ENCODE assay signal across 12 cellular contexts in the genomic region with DNA sequence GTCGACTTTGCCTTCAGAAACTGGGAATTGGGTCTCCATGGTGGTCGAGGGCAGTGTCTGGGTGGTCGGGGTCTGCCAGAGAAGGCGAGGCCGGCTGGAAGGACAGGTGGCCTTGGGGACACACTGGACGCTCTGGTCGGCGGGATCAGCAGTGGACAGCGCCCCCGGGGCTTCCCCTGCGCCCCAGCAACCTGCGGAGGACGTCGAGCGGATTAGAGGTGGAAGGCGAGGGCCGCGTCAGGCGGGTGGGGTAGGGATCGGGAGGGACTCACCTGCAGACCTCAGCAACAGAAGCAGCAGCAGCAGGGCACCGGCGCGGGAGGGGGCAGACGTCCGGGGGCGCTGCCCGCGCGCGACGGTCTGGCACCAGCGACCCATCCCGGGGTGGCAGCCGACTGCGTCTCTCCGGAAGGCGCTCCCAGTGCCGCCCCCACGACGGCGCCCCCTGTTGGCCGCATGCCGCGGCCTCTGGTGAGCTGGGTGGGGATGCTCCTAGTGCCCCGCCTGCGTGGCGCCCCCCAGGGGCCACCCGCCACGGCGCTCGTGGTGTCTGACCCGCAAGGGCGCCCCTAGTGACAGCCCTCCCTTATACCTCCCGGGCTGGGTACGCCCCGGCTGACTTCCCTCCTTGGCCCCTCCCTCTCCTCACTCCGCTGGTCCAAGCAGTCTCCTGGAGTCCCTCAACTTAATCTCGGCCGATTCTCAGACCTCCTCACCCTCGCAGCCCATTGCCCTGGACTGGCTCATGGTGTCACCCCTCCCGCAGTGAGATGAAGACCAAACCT. TPM values are rescaled to one million over a fixed set of nuclear protein-coding genes. Genes with fewer than 3 reads are reported as not detected.
A peak's percentile ranks its signal among the peaks of the same experiment; 100 is the strongest.
DNase-seq lines count a peak whose midpoint lies in the region; ATAC-seq and TF ChIP-seq lines count a peak whose summit lies in the region.
"Had no signal": no experiment of that assay in that cellular context is flagged by ENCODE, and none has a peak within 500 bp of the region (broad histone marks: within the 10 kb centered on the region; RNA-seq: fewer than 3 reads in every experiment).

Gene PRSS50, minus strand, starts transcription at position 423 of the 785 bp plus-strand sequence. Its CDS starts 45 bp downstream, at position 378.

- intact Hi-C loops in Caco-2 (cut with micrococcal nuclease; ENCODE audit: unreplicated experiment): no loop called here

- no peak within 1 kb of the TSS for H3K27ac Mint-ChIP-seq in Caco-2 (ENCODE audit: unreplicated experiment)
- H3K27ac Mint-ChIP-seq: activated naive CD4-positive, alpha-beta T cell treated with anti-CD3 and anti-CD28 coated beads, Interleukin-2, amount 50 U/mL, for 72 hours had no signal

- H3K9ac ChIP-seq in Loucy (ENCODE audit: low read depth, low read length, poor library complexity, severe bottlenecking): no peak within 1 kb of the TSS

- H3K4me1 Mint-ChIP-seq in Caco-2 (ENCODE audit: low read depth, unreplicated experiment): no peaks in the 10 kb centered on the region

- H2AFZ ChIP-seq in Loucy (ENCODE audit: low read length): no peak within 1 kb of the TSS

- H3K36me3 ChIP-seq in Caco-2 (ENCODE audit: control insufficient read depth, insufficient read depth, low read length): no peaks in the 10 kb centered on the region
- no peaks in the 10 kb centered on the region for H3K36me3 ChIP-seq in Loucy (ENCODE audit: insufficient read depth, low read length)
- no peaks in the 10 kb centered on the region for H3K36me3 ChIP-seq in MG63

- no peaks in the 10 kb centered on the region for H3K9me2 ChIP-seq in Loucy (replicated peaks; ENCODE audit: low read depth, low read length)

- no peaks in the 10 kb centered on the region for H3F3A ChIP-seq in Loucy (ENCODE audit: low read depth)

- H3K4me1 ChIP-seq in Caco-2 (no peaks in the 10 kb centered on the region), Loucy (ENCODE audit: insufficient read depth, low read length, poor library complexity, severe bottlenecking) (no peaks in the 10 kb centered on the region)

- H3K4me3 ChIP-seq in Caco-2 (ENCODE audit: low read depth, low read length): no peak within 1 kb of the TSS
- no peak within 1 kb of the TSS for H3K4me3 ChIP-seq in Loucy (ENCODE audit: low read length, poor library complexity, severe bottlenecking)
- no peak within 1 kb of the TSS for H3K4me3 ChIP-seq in choroid plexus epithelial cell (ENCODE audit: low read depth, low read length)
- no peak within 1 kb of the TSS for H3K4me3 ChIP-seq in retinal pigment epithelial cell (ENCODE audit: low read length)
- H3K4me3 ChIP-seq in MG63: no peak within 1 kb of the TSS

- no peak within 1 kb of the TSS for H3K4me3 Mint-ChIP-seq in Caco-2 (ENCODE audit: unreplicated experiment)

- ATAC-seq in HG02938 (IDR thresholded peaks at IDR 0.05; ENCODE audit: unreplicated experiment) (no peak), HG03457 (IDR thresholded peaks at IDR 0.05; ENCODE audit: unreplicated experiment) (no peak), HG02763 (IDR thresholded peaks at IDR 0.05; ENCODE audit: unreplicated experiment) (no peak)

- DNase-seq in Caco-2 (peak in 1 of 2 experiments; percentile 26), choroid plexus epithelial cell (ENCODE audit: low read depth) (no peak), retinal pigment epithelial cell (ENCODE audit: low read depth) (no peak), MG63 (no peak)
- DNase-seq: retina had no signal

- H3K27me3 Mint-ChIP-seq in Caco-2 (ENCODE audit: insufficient read depth, unreplicated experiment): no peaks in the 10 kb centered on the region

- no peak within 1 kb of the TSS for H3K4me2 ChIP-seq in Loucy (ENCODE audit: low read depth, low read length, poor library complexity, severe bottlenecking)

- H3K36me3 Mint-ChIP-seq in Caco-2 (ENCODE audit: insufficient read depth, unreplicated experiment): peaks cover 6% of the 10 kb centered on the region
- H3K36me3 Mint-ChIP-seq: activated naive CD4-positive, alpha-beta T cell treated with anti-CD3 and anti-CD28 coated beads, Interleukin-2, amount 50 U/mL, for 72 hours had no signal

- no TSS peak for BruUV-seq in Caco-2 (replicated peaks; lab: Mats Ljungman, UMichigan)

- H3K9me3 Mint-ChIP-seq in Caco-2 (ENCODE audit: unreplicated experiment): no peaks in the 10 kb centered on the region
- H3K9me3 Mint-ChIP-seq: activated naive CD4-positive, alpha-beta T cell treated with anti-CD3 and anti-CD28 coated beads, Interleukin-2, amount 50 U/mL, for 72 hours had no signal

- H3K27me3 ChIP-seq in Caco-2 (replicated peaks; ENCODE audit: control insufficient read depth, insufficient read depth, low read length) (no peaks in the 10 kb centered on the region), Loucy (ENCODE audit: insufficient read depth, low read length, poor library complexity, severe bottlenecking) (no peaks in the 10 kb centered on the region), MG63 (no peaks in the 10 kb centered on the region)

- POLR2A ChIA-PET in Caco-2 (lab: Charles Lee): no interaction called here

- H3K79me2 ChIP-seq in Loucy (ENCODE audit: insufficient read depth, low read length): no peaks in the 10 kb centered on the region

- TF ChIP-seq CTCF in Caco-2 (IDR thresholded peaks at IDR 0.05; ENCODE audit: insufficient read depth in 1 of 2, low read depth in 1 of 2, low read length in 1 of 2, severe bottlenecking in 1 of 2, unreplicated experiment in 1 of 2) (peak; percentile 23 to 29), Loucy (conservative IDR thresholded peaks at IDR 0.05; ENCODE audit: low read length) (peak; percentile 50), choroid plexus epithelial cell (conservative IDR thresholded peaks at IDR 0.05; ENCODE audit: low read depth, low read length) (peak; percentile 10), retinal pigment epithelial cell (conservative IDR thresholded peaks at IDR 0.05; ENCODE audit: low read depth, low read length) (peak; percentile 41)

- no peaks in the 10 kb centered on the region for H3K9me3 ChIP-seq in Caco-2
- no peaks in the 10 kb centered on the region for H3K9me3 ChIP-seq in Loucy (ENCODE audit: insufficient read depth, low read depth, low read length)
- no peaks in the 10 kb centered on the region for H3K9me3 ChIP-seq in MG63

- CTCF ChIA-PET in Caco-2 (lab: Charles Lee): no interaction called here

- H4K20me1 ChIP-seq in Loucy (ENCODE audit: insufficient read depth, low read length, poor library complexity, severe bottlenecking): no peaks in the 10 kb centered on the region

RNA-seq across cellular contexts. Expression of gene PRSS50, which starts in this region (rescaled TPM):
- total RNA-seq in Caco-2 (2022): not detected in 2 replicates
- not detected in 2 replicates for total RNA-seq in MG63 (2014; rRNA removed; shearing (Covaris generic); ENCODE audit: low replicate concordance)
- total RNA-seq: activated naive CD4-positive, alpha-beta T cell treated with anti-CD3 and anti-CD28 coated beads, Interleukin-2, amount 50 U/mL, for 72 hours; glomerular endothelial cell; RPMI7951 had no signal
